Comparison of ENCODE assay signal across 2 cellular contexts in the genomic region with DNA sequence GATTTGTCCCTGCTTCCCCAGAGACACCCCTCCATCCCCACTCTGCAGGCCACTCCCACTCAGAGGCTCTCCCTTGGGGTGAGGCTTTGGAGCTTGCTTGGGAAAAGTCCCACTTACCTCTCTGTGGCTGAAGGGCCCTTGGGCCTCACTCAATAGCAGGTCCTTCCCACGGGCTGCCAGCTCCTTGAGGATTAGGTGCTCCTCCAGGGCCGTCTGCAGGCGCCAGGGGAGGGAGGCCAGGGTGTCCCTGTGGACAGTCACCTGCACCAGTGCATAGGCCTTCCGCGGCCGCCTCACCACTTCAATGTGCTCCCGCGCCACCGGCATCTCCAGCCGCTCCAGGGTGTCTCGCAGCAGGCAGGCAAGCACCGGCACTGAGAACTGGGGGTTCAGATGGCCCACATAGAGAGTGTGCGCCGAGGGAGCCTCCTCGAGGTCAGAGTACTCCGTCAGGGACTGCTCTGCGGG.
A peak's percentile ranks its signal among the peaks of the same experiment; 100 is the strongest.
TF ChIP-seq lines count a peak whose summit lies in the region.

No MANE protein-coding gene starts in this region.

TF ChIP-seq in HepG2, 621 proteins besides CTCF, POLR2A, EP300 and RAD21 (continues in another document):
- TF ChIP-seq, protein P1, sequence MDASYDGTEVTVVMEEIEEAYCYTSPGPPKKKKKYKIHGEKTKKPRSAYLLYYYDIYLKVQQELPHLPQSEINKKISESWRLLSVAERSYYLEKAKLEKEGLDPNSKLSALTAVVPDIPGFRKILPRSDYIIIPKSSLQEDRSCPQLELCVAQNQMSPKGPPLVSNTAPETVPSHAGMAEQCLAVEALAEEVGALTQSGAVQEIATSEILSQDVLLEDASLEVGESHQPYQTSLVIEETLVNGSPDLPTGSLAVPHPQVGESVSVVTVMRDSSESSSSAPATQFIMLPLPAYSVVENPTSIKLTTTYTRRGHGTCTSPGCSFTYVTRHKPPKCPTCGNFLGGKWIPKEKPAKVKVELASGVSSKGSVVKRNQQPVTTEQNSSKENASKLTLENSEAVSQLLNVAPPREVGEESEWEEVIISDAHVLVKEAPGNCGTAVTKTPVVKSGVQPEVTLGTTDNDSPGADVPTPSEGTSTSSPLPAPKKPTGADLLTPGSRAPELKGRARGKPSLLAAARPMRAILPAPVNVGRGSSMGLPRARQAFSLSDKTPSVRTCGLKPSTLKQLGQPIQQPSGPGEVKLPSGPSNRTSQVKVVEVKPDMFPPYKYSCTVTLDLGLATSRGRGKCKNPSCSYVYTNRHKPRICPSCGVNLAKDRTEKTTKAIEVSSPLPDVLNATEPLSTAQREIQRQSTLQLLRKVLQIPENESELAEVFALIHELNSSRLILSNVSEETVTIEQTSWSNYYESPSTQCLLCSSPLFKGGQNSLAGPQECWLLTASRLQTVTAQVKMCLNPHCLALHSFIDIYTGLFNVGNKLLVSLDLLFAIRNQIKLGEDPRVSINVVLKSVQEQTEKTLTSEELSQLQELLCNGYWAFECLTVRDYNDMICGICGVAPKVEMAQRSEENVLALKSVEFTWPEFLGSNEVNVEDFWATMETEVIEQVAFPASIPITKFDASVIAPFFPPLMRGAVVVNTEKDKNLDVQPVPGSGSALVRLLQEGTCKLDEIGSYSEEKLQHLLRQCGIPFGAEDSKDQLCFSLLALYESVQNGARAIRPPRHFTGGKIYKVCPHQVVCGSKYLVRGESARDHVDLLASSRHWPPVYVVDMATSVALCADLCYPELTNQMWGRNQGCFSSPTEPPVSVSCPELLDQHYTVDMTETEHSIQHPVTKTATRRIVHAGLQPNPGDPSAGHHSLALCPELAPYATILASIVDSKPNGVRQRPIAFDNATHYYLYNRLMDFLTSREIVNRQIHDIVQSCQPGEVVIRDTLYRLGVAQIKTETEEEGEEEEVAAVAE (CRISPR knock-in tag; IDR thresholded peaks at IDR 0.05; ENCODE audit: borderline replicate concordance), result no peak
- TF ChIP-seq ZNF569 (CRISPR knock-in tag; IDR thresholded peaks at IDR 0.05; ENCODE audit: borderline replicate concordance) (no peak), NRL (CRISPR knock-in tag; IDR thresholded peaks at IDR 0.05; ENCODE audit: borderline replicate concordance) (no peak), ZNF724P (CRISPR knock-in tag; IDR thresholded peaks at IDR 0.05; ENCODE audit: borderline replicate concordance) (no peak), SRF (IDR thresholded peaks at IDR 0.05; ENCODE audit: low read depth, low read length) (no peak), AGO2 (optimal IDR thresholded peaks at IDR 0.05; ENCODE audit: low read depth, low read length) (peak; percentile 95), FOXK2 (IDR thresholded peaks at IDR 0.05) (no peak)
- TF ChIP-seq, protein P2, sequence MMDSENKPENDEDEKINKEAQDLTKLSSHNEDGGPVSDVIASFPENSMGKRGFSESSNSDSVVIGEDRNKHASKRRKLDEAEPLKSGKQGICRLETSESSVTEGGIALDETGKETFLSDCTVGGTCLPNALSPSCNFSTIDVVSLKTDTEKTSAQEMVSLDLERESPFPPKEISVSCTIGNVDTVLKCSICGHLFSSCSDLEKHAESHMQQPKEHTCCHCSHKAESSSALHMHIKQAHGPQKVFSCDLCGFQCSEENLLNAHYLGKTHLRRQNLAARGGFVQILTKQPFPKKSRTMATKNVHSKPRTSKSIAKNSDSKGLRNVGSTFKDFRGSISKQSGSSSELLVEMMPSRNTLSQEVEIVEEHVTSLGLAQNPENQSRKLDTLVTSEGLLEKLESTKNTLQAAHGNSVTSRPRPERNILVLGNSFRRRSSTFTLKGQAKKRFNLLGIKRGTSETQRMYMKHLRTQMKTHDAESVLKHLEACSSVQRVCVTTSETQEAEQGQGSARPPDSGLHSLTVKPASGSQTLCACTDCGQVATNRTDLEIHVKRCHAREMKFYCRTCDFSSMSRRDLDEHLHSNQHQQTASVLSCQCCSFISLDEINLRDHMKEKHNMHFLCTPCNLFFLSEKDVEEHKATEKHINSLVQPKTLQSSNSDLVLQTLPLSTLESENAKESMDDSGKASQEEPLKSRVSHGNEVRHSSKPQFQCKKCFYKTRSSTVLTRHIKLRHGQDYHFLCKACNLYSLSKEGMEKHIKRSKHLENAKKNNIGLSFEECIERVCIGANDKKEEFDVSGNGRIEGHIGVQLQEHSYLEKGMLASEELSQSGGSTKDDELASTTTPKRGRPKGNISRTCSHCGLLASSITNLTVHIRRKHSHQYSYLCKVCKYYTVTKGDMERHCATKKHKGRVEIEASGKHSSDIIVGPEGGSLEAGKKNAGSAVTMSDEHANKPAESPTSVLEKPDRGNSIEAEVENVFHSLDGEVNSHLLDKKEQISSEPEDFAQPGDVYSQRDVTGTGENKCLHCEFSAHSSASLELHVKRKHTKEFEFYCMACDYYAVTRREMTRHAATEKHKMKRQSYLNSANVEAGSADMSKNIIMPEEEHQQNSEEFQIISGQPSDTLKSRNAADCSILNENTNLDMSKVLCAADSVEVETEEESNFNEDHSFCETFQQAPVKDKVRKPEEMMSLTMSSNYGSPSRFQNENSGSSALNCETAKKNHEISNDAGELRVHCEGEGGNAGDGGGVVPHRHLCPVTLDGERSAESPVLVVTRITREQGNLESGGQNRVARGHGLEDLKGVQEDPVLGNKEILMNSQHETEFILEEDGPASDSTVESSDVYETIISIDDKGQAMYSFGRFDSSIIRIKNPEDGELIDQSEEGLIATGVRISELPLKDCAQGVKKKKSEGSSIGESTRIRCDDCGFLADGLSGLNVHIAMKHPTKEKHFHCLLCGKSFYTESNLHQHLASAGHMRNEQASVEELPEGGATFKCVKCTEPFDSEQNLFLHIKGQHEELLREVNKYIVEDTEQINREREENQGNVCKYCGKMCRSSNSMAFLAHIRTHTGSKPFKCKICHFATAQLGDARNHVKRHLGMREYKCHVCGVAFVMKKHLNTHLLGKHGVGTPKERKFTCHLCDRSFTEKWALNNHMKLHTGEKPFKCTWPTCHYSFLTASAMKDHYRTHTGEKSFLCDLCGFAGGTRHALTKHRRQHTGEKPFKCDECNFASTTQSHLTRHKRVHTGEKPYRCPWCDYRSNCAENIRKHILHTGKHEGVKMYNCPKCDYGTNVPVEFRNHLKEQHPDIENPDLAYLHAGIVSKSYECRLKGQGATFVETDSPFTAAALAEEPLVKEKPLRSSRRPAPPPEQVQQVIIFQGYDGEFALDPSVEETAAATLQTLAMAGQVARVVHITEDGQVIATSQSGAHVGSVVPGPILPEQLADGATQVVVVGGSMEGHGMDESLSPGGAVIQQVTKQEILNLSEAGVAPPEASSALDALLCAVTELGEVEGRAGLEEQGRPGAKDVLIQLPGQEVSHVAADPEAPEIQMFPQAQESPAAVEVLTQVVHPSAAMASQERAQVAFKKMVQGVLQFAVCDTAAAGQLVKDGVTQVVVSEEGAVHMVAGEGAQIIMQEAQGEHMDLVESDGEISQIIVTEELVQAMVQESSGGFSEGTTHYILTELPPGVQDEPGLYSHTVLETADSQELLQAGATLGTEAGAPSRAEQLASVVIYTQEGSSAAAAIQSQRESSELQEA (CRISPR knock-in tag; IDR thresholded peaks at IDR 0.05; ENCODE audit: not compliant biosample characterization), result no peak

TF ChIP-seq in HEK293T, 16 proteins besides CTCF, POLR2A, EP300 and RAD21:
- TF ChIP-seq NFRKB (IDR thresholded peaks at IDR 0.05) (no peak), TARDBP (IDR thresholded peaks at IDR 0.05) (no peak), ARNT (IDR thresholded peaks at IDR 0.05) (no peak), BHLHE40 (IDR thresholded peaks at IDR 0.05; ENCODE audit: borderline replicate concordance) (no peak), L3MBTL2 (conservative IDR thresholded peaks at IDR 0.05) (no peak), FOXK2 (IDR thresholded peaks at IDR 0.05) (no peak), FOXM1 (IDR thresholded peaks at IDR 0.05; ENCODE audit: borderline replicate concordance) (no peak), PKNOX1 (IDR thresholded peaks at IDR 0.05) (no peak), SP1 (IDR thresholded peaks at IDR 0.05) (no peak), SUZ12 (IDR thresholded peaks at IDR 0.05) (no peak), FOXA1 (IDR thresholded peaks at IDR 0.05) (no peak), LEF1 (IDR thresholded peaks at IDR 0.05; ENCODE audit: borderline replicate concordance) (no peak), HDGF (IDR thresholded peaks at IDR 0.05; ENCODE audit: borderline replicate concordance) (no peak), CTBP1 (IDR thresholded peaks at IDR 0.05; ENCODE audit: borderline replicate concordance) (no peak), ZNF384 (IDR thresholded peaks at IDR 0.05) (no peak)
